Comparison of ENCODE assay signal across 8 cellular contexts in the genomic region with DNA sequence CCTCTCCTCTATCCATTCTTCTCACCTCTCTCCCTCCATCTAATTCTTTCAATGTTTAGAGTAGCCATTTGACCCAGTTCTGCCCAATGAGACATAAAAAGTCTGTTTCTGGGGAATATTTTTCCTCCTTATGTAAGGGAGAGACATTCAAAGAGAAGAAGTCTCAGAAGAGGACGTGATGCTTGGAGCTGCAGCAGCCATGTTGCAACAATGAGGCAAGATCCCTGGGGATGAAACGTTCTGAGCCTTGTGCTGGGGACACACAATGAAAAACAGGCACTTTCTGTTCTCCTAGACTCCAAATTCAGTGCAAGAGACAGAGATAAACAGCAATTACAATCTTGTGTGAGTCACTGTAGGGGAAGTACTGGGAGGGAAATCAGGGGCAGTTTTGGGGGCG.
"Had no signal": no experiment of that assay in that cellular context is flagged by ENCODE, and none has a peak within 500 bp of the region (broad histone marks: within the 10 kb centered on the region; RNA-seq: fewer than 3 reads in every experiment).

No MANE protein-coding gene starts in this region.

- H3K27ac ChIP-seq: HL-60, KMS-11 had no signal

- H3K9ac ChIP-seq: KMS-11 had no signal

- H3K4me1 Mint-ChIP-seq: IgD-negative memory B cell had no signal

- FAIRE-seq: HepG2, HTR-8/SVneo had no signal

- H3K4me3 Mint-ChIP-seq: IgD-negative memory B cell had no signal

- H3K4me2 ChIP-seq: KMS-11 had no signal

- DNase-seq: IMR-90, KBM-7, KG1 had no signal

- H3K27ac Mint-ChIP-seq: IgD-negative memory B cell had no signal

- H3K27me3 Mint-ChIP-seq: IgD-negative memory B cell had no signal

- ATAC-seq: HepG2 had no signal

- H3K36me3 Mint-ChIP-seq: IgD-negative memory B cell had no signal
